38 cellular contexts compared by ENCODE assay signal in the genomic region with DNA sequence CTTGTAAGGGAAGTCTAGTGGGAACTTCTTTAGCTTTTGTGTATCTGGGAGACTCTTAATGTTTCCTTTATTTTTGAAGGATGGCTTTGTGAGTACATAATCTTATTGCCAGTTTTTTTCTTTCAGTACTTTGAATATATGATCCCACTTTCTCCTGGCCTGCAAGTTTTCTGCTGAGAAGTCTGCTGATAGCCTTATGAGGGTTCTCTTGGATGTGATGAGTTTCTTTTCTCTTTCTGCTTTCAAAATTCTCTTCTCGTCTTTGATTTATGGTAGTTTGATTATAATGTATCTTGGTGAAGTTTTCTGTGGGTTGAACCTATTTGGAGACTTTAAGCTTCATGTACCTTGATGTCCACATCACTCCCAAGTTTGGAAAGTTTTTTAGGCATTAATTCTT. TPM values are rescaled to one million over a fixed set of nuclear protein-coding genes. Genes with fewer than 3 reads are reported as not detected.
"Had no signal": no experiment of that assay in that cellular context is flagged by ENCODE, and none has a peak within 500 bp of the region (broad histone marks: within the 10 kb centered on the region; RNA-seq: fewer than 3 reads in every experiment).

No MANE protein-coding gene starts in this region.

- ATAC-seq: activated naive CD4-positive, alpha-beta T cell treated with anti-CD3 and anti-CD28 coated beads, Interleukin-2, amount 50 U/mL, for 72 hours; activated naive CD8-positive, alpha-beta T cell treated with anti-CD3 and anti-CD28 coated beads, Interleukin-2, amount 50 U/mL, for 24 hours; activated T-cell treated with anti-CD3 and anti-CD28 coated beads, Interleukin-2, amount 50 U/mL, for 4 hours; activated T-cell treated with anti-CD3 and anti-CD28 coated beads, Interleukin-2, amount 50 U/mL, for 72 hours; activated T-helper 17 cell treated with anti-CD3 and anti-CD28 coated beads, Interleukin-2, amount 50 U/mL, for 72 hours; body of pancreas had no signal

- H3K27me3 ChIP-seq: adrenal gland, ascending aorta, body of pancreas, brain microvascular endothelial cell, breast epithelium, cardiac muscle cell had no signal

- H3K27ac ChIP-seq: adrenal gland, ascending aorta, body of pancreas, brain microvascular endothelial cell, breast epithelium, cardiac muscle cell had no signal

- H3K4me1 ChIP-seq: adrenal gland, ascending aorta, body of pancreas, breast epithelium had no signal

- H3K9me3 ChIP-seq: adrenal gland, ascending aorta, body of pancreas had no signal

- H3K36me3 ChIP-seq: adrenal gland, ascending aorta, brain microvascular endothelial cell, breast epithelium, cardiac muscle cell had no signal

- H3K4me3 ChIP-seq: adrenal gland, ascending aorta, body of pancreas, breast epithelium, cardiac muscle cell had no signal

- DNase-seq: activated effector memory CD4-positive, alpha-beta T cell treated with anti-CD3 and anti-CD28 coated beads, Interleukin-2, amount 50 U/mL, for 16 hours; activated effector memory CD4-positive, alpha-beta T cell treated with Interleukin-2 at 50 U/mL for 16 hours; activated gamma-delta T cell; activated gamma-delta T cell treated with Interleukin-2 at 50 U/mL for 16 hours; activated naive CD4-positive, alpha-beta T cell; activated naive CD4-positive, alpha-beta T cell treated with anti-CD3 and anti-CD28 coated beads for 36 hours; activated naive CD4-positive, alpha-beta T cell treated with anti-CD3 and anti-CD28 coated beads, Interleukin-2, amount 10 ng/mL, durations not matched to agents 7 days and 5 days; activated naive CD4-positive, alpha-beta T cell treated with anti-CD3 and anti-CD28 coated beads, Interleukin-2, amount 50 U/mL, for 16 hours; activated naive CD4-positive, alpha-beta T cell treated with Interleukin-2 at 50 U/mL for 16 hours; activated naive CD8-positive, alpha-beta T cell treated with anti-CD3 and anti-CD28 coated beads for 36 hours; activated naive CD8-positive, alpha-beta T cell treated with anti-CD3 and anti-CD28 coated beads, Interleukin-2, amount 10 ng/mL, durations not matched to agents 7 days and 5 days; activated naive CD8-positive, alpha-beta T cell treated with anti-CD3 and anti-CD28 coated beads, Interleukin-2, amount 50 U/mL, for 24 hours; activated T-cell treated with anti-CD3 and anti-CD28 coated beads, Interleukin-2, amount 50 U/mL, for 24 hours; activated T-cell treated with anti-CD3 and anti-CD28 coated beads, Interleukin-2, amount 50 U/mL, for 4 hours; activated T-cell treated with anti-CD3 and anti-CD28 coated beads, Interleukin-2, amount 50 U/mL, for 48 hours; activated T-cell treated with anti-CD3 and anti-CD28 coated beads, Interleukin-2, amount 50 U/mL, for 72 hours; amniotic stem cell; amygdala; anterior cingulate cortex; aorta; body of pancreas; brain microvascular endothelial cell; caudate nucleus; central memory CD4-positive, alpha-beta T cell; cerebellar nuclear complex had no signal

- FAIRE-seq: astrocyte, bronchial epithelial cell had no signal

RNA-seq across cellular contexts. Expression of a gene that starts 28.1 kb away (rescaled TPM):
- total RNA-seq: activated naive CD4-positive, alpha-beta T cell treated with anti-CD3 and anti-CD28 coated beads, Interleukin-2, amount 50 U/mL, for 72 hours; activated T-helper 1 cell treated with anti-CD3 and anti-CD28 coated beads, Interleukin-12 subunit alpha, Interleukin-12 subunit beta, Interleukin-2, Interleukin-4 antibody, amounts not matched to agents 30 ng/mL and 10 ng/mL and 1 ng/mL, durations not matched to agents 14 hours and 24 hours and 36 hours; activated T-helper 2 cell treated with anti-CD3 and anti-CD28 coated beads, Interferon-gamma antibody, Interleukin-2, Interleukin-4, amounts not matched to agents 10 μg/mL and 5 μg/mL and 100 μg/mL, durations not matched to agents 14 hours and 24 hours and 36 hours; astrocyte; chondrocyte had no signal

RNA-seq across cellular contexts. Expression of a gene that starts 35.0 kb away (rescaled TPM):
- total RNA-seq: activated naive CD4-positive, alpha-beta T cell treated with anti-CD3 and anti-CD28 coated beads for 36 hours; activated naive CD4-positive, alpha-beta T cell treated with anti-CD3 and anti-CD28 coated beads, Interleukin-2, amount 50 U/mL, for 72 hours; activated naive CD8-positive, alpha-beta T cell treated with anti-CD3 and anti-CD28 coated beads for 36 hours; activated naive CD8-positive, alpha-beta T cell treated with anti-CD3 and anti-CD28 coated beads, Interleukin-2, amount 10 ng/mL, durations not matched to agents 7 days and 5 days; activated T-cell treated with anti-CD3 and anti-CD28 coated beads, Interleukin-2, amount 50 U/mL, for 4 hours; activated T-cell treated with anti-CD3 and anti-CD28 coated beads, Interleukin-2, amount 50 U/mL, for 72 hours; activated T-helper 1 cell treated with anti-CD3 and anti-CD28 coated beads, Interleukin-12 subunit alpha, Interleukin-12 subunit beta, Interleukin-2, Interleukin-4 antibody, amounts not matched to agents 30 ng/mL and 10 ng/mL and 1 ng/mL, durations not matched to agents 14 hours and 24 hours and 36 hours; activated T-helper 17 cell treated with anti-CD3 and anti-CD28 coated beads, Interleukin-2, amount 50 U/mL, for 72 hours; activated T-helper 2 cell treated with anti-CD3 and anti-CD28 coated beads, Interferon-gamma antibody, Interleukin-2, Interleukin-4, amounts not matched to agents 10 μg/mL and 5 μg/mL and 100 μg/mL, durations not matched to agents 14 hours and 24 hours and 36 hours; aorta; ascending aorta; astrocyte; body of pancreas; bronchial epithelial cell; cardiac muscle cell; cardiac septum; cerebellum; chondrocyte had no signal
- polyA plus RNA-seq: cardiac muscle cell had no signal
